ENCODE assay signal across 1 cellular context in the genomic region with DNA sequence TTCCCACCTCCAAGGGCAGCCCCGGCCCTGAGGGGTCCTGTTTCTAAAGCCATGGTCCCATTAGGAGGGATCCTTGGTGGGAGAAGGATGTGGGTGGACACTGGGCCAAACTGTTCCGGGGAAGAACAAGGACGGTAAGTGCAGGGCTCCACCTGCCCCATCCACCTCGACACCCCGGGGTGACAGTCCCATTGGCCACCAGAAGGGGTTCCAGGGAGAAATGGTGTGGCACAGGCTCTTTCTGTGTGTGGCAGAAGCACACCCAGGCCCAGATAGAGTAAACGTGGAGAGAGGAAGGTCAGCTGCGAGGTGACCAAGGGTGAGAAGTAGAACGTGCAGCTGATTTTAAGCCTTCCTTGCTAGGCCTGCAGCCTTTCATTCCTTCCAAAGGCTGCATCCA.
TF ChIP-seq lines count a peak whose summit lies in the region.

No MANE protein-coding gene starts in this region.

TF ChIP-seq in HCT116, 20 proteins besides CTCF, POLR2A, EP300 and RAD21:
- no peak for TF ChIP-seq CEBPB (IDR thresholded peaks at IDR 0.05; ENCODE audit: low read depth)
- TF ChIP-seq, protein P1, sequence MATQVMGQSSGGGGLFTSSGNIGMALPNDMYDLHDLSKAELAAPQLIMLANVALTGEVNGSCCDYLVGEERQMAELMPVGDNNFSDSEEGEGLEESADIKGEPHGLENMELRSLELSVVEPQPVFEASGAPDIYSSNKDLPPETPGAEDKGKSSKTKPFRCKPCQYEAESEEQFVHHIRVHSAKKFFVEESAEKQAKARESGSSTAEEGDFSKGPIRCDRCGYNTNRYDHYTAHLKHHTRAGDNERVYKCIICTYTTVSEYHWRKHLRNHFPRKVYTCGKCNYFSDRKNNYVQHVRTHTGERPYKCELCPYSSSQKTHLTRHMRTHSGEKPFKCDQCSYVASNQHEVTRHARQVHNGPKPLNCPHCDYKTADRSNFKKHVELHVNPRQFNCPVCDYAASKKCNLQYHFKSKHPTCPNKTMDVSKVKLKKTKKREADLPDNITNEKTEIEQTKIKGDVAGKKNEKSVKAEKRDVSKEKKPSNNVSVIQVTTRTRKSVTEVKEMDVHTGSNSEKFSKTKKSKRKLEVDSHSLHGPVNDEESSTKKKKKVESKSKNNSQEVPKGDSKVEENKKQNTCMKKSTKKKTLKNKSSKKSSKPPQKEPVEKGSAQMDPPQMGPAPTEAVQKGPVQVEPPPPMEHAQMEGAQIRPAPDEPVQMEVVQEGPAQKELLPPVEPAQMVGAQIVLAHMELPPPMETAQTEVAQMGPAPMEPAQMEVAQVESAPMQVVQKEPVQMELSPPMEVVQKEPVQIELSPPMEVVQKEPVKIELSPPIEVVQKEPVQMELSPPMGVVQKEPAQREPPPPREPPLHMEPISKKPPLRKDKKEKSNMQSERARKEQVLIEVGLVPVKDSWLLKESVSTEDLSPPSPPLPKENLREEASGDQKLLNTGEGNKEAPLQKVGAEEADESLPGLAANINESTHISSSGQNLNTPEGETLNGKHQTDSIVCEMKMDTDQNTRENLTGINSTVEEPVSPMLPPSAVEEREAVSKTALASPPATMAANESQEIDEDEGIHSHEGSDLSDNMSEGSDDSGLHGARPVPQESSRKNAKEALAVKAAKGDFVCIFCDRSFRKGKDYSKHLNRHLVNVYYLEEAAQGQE (IDR thresholded peaks at IDR 0.05; ENCODE audit: low read depth): no peak
- TF ChIP-seq ZNF274 (IDR thresholded peaks at IDR 0.05; ENCODE audit: low read depth, low read length): no peak
- TF ChIP-seq ELF1 (IDR thresholded peaks at IDR 0.05; ENCODE audit: borderline replicate concordance, low read depth): no peak
- no peak for TF ChIP-seq EZH2 (IDR thresholded peaks at IDR 0.05)
- no peak for TF ChIP-seq FOSL1 (IDR thresholded peaks at IDR 0.05; ENCODE audit: low read depth)
- no peak for TF ChIP-seq JUND (IDR thresholded peaks at IDR 0.05)
- TF ChIP-seq SIN3A (IDR thresholded peaks at IDR 0.05; ENCODE audit: low read depth): no peak
- TF ChIP-seq POLR2AphosphoS5 (IDR thresholded peaks at IDR 0.05; ENCODE audit: low read depth, low read length): no peak
- TF ChIP-seq SRF (IDR thresholded peaks at IDR 0.05; ENCODE audit: low read depth): no peak
- TF ChIP-seq, protein P2, sequence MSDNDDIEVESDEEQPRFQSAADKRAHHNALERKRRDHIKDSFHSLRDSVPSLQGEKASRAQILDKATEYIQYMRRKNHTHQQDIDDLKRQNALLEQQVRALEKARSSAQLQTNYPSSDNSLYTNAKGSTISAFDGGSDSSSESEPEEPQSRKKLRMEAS (IDR thresholded peaks at IDR 0.05): no peak
- TF ChIP-seq, protein P3, sequence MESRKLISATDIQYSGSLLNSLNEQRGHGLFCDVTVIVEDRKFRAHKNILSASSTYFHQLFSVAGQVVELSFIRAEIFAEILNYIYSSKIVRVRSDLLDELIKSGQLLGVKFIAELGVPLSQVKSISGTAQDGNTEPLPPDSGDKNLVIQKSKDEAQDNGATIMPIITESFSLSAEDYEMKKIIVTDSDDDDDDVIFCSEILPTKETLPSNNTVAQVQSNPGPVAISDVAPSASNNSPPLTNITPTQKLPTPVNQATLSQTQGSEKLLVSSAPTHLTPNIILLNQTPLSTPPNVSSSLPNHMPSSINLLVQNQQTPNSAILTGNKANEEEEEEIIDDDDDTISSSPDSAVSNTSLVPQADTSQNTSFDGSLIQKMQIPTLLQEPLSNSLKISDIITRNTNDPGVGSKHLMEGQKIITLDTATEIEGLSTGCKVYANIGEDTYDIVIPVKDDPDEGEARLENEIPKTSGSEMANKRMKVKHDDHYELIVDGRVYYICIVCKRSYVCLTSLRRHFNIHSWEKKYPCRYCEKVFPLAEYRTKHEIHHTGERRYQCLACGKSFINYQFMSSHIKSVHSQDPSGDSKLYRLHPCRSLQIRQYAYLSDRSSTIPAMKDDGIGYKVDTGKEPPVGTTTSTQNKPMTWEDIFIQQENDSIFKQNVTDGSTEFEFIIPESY (IDR thresholded peaks at IDR 0.05; ENCODE audit: extremely low read depth, insufficient replicate concordance, low read length): no peak
- TF ChIP-seq, protein P4, sequence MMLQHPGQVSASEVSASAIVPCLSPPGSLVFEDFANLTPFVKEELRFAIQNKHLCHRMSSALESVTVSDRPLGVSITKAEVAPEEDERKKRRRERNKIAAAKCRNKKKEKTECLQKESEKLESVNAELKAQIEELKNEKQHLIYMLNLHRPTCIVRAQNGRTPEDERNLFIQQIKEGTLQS (IDR thresholded peaks at IDR 0.05): no peak
TF ChIP-seq in HCT116: peak in this region for 0.
